8 cellular contexts compared by ENCODE assay signal in the genomic region with DNA sequence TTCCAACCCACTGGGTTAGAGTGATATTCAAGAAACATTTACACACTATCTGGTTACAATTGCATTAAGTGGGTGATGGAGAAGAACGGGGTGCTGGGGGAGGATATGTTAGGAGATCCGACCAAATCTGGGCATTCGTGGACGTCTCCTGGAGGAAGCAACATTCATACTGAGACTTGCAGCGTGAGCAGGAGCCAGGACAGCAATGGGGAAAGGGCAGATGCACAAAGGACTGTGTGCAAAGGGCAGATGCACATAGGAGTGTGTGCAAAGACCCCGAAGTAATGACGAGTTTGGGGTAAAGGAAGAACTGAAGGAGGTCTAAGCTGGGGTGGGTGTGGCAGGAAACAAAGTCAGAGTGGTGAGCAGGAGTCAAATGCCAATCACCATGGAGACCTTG. TPM values are rescaled to one million over a fixed set of nuclear protein-coding genes. Genes with fewer than 3 reads are reported as not detected.
"Had no signal": no experiment of that assay in that cellular context is flagged by ENCODE, and none has a peak within 500 bp of the region (broad histone marks: within the 10 kb centered on the region; RNA-seq: fewer than 3 reads in every experiment).

No MANE protein-coding gene starts in this region.

- H3K36me3 Mint-ChIP-seq: IgD-negative memory B cell had no signal

- DNase-seq: IMR-90 had no signal

- ATAC-seq: HepG2, K562 had no signal

- H3K27ac ChIP-seq: HL-60 had no signal

- H3K4me3 Mint-ChIP-seq: IgD-negative memory B cell had no signal

- H3K4me3 ChIP-seq: K562 had no signal

- H3K4me1 Mint-ChIP-seq: IgD-negative memory B cell had no signal

- H3K9me3 Mint-ChIP-seq: IgD-negative memory B cell had no signal

- H3K27ac Mint-ChIP-seq: IgD-negative memory B cell had no signal

- FAIRE-seq: HepG2, HTR-8/SVneo, K562 had no signal

RNA-seq across cellular contexts. Expression of a gene that starts 16.1 kb away (rescaled TPM):
- total RNA-seq: HT-29, HT1080, IMR-90, K562 had no signal
